ENCODE assay signal across 1 cellular context in the genomic region with DNA sequence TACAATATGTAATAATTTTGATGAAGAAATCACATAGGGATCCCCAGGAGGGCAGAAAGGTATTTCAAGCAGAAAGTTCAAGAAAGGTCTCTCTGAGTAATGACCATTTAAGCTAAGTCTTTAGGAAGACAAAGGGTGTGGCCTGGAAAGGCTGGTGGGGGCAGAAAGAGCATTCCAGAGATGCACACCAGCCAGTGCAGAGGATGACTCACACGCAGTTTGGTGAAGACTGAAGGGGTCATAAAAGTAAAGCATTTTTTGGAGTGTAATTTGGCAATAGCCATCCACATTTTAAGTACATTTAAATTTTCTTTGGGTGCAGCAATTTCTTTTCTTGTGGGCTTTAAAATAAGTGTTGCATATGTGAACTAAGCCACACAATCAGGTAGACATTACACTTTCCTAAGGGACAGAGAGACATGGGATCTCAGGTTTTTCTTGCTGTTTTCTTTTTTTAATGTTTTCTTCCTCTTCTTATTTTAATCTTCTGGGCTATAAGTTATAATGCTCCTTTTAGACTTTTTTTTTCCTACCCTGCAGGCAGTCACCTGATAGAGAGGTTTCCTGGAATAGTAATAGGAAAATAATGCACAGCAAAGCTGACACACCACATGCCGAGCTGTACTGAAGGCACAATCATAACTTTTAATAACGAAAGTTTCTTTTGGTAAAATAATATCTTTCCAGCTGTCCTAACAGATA.
TF ChIP-seq lines count a peak whose summit lies in the region.

No MANE protein-coding gene starts in this region.

TF ChIP-seq in HEK293, 187 proteins besides CTCF, POLR2A, EP300 and RAD21 (continued from another document and continues in another):
- TF ChIP-seq, protein P1, sequence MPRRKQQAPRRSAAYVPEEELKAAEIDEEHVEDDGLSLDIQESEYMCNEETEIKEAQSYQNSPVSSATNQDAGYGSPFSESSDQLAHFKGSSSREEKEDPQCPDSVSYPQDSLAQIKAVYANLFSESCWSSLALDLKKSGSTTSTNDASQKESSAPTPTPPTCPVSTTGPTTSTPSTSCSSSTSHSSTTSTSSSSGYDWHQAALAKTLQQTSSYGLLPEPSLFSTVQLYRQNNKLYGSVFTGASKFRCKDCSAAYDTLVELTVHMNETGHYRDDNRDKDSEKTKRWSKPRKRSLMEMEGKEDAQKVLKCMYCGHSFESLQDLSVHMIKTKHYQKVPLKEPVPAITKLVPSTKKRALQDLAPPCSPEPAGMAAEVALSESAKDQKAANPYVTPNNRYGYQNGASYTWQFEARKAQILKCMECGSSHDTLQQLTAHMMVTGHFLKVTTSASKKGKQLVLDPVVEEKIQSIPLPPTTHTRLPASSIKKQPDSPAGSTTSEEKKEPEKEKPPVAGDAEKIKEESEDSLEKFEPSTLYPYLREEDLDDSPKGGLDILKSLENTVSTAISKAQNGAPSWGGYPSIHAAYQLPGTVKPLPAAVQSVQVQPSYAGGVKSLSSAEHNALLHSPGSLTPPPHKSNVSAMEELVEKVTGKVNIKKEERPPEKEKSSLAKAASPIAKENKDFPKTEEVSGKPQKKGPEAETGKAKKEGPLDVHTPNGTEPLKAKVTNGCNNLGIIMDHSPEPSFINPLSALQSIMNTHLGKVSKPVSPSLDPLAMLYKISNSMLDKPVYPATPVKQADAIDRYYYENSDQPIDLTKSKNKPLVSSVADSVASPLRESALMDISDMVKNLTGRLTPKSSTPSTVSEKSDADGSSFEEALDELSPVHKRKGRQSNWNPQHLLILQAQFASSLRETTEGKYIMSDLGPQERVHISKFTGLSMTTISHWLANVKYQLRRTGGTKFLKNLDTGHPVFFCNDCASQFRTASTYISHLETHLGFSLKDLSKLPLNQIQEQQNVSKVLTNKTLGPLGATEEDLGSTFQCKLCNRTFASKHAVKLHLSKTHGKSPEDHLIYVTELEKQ (tag by site-specific recombination; IDR thresholded peaks at IDR 0.05; ENCODE audit: borderline replicate concordance) = no peak
- TF ChIP-seq, protein P2, sequence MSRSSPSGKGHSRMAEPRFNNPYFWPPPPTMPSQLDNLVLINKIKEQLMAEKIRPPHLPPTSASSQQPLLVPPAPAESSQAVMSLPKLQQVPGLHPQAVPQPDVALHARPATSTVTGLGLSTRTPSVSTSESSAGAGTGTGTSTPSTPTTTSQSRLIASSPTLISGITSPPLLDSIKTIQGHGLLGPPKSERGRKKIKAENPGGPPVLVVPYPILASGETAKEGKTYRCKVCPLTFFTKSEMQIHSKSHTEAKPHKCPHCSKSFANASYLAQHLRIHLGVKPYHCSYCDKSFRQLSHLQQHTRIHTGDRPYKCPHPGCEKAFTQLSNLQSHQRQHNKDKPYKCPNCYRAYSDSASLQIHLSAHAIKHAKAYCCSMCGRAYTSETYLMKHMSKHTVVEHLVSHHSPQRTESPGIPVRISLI (tag by site-specific recombination; IDR thresholded peaks at IDR 0.05) = 0 out of 2 replicates have a peak, but pooled peaks have one; percentile 42
- TF ChIP-seq ZBTB17 (tag by site-specific recombination; IDR thresholded peaks at IDR 0.05) = no peak
- no peak for TF ChIP-seq ZNF677 (tag by site-specific recombination; IDR thresholded peaks at IDR 0.05)
- no peak for TF ChIP-seq ZNF391 (tag by site-specific recombination; IDR thresholded peaks at IDR 0.05; ENCODE audit: borderline replicate concordance, low read depth)
- no peak for TF ChIP-seq ZNF146 (tag by site-specific recombination; IDR thresholded peaks at IDR 0.05)
- no peak for TF ChIP-seq ZNF266 (tag by site-specific recombination; IDR thresholded peaks at IDR 0.05; ENCODE audit: low read depth)
- TF ChIP-seq ZEB2 (tag by site-specific recombination; IDR thresholded peaks at IDR 0.05) = 0 out of 2 replicates have a peak, but pooled peaks have one; percentile 50
- no peak for TF ChIP-seq ZNF785 (tag by site-specific recombination; IDR thresholded peaks at IDR 0.05)
- TF ChIP-seq KLF1 (tag by site-specific recombination; IDR thresholded peaks at IDR 0.05) = 0 out of 2 replicates have a peak, but pooled peaks have one; percentile 29
- TF ChIP-seq ZNF157 (tag by site-specific recombination; IDR thresholded peaks at IDR 0.05) = no peak
- TF ChIP-seq REPIN1 (tag by site-specific recombination; IDR thresholded peaks at IDR 0.05; ENCODE audit: low read depth) = no peak
- TF ChIP-seq, protein P3, sequence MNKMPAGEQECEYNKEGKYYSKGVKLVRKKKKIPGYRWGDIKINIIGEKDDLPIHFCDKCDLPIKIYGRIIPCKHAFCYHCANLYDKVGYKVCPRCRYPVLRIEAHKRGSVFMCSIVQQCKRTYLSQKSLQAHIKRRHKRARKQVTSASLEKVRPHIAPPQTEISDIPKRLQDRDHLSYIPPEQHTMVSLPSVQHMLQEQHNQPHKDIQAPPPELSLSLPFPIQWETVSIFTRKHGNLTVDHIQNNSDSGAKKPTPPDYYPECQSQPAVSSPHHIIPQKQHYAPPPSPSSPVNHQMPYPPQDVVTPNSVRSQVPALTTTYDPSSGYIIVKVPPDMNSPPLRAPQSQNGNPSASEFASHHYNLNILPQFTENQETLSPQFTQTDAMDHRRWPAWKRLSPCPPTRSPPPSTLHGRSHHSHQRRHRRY (tag by site-specific recombination; IDR thresholded peaks at IDR 0.05) = no peak
- no peak for TF ChIP-seq ZNF37A (tag by site-specific recombination; IDR thresholded peaks at IDR 0.05)
- no peak for TF ChIP-seq ZNF660 (tag by site-specific recombination; IDR thresholded peaks at IDR 0.05)
- peak; percentile 28; the same call in 1 of the 2 replicates for TF ChIP-seq GLIS1 (tag by site-specific recombination; IDR thresholded peaks at IDR 0.05)
- TF ChIP-seq ZNF121 (tag by site-specific recombination; IDR thresholded peaks at IDR 0.05) = no peak
- no peak for TF ChIP-seq ZNF658 (tag by site-specific recombination; IDR thresholded peaks at IDR 0.05)
- TF ChIP-seq ZNF239 (tag by site-specific recombination; IDR thresholded peaks at IDR 0.05) = no peak
- no peak for TF ChIP-seq ZNF214 (tag by site-specific recombination; IDR thresholded peaks at IDR 0.05; ENCODE audit: borderline replicate concordance)
- TF ChIP-seq, protein P4, sequence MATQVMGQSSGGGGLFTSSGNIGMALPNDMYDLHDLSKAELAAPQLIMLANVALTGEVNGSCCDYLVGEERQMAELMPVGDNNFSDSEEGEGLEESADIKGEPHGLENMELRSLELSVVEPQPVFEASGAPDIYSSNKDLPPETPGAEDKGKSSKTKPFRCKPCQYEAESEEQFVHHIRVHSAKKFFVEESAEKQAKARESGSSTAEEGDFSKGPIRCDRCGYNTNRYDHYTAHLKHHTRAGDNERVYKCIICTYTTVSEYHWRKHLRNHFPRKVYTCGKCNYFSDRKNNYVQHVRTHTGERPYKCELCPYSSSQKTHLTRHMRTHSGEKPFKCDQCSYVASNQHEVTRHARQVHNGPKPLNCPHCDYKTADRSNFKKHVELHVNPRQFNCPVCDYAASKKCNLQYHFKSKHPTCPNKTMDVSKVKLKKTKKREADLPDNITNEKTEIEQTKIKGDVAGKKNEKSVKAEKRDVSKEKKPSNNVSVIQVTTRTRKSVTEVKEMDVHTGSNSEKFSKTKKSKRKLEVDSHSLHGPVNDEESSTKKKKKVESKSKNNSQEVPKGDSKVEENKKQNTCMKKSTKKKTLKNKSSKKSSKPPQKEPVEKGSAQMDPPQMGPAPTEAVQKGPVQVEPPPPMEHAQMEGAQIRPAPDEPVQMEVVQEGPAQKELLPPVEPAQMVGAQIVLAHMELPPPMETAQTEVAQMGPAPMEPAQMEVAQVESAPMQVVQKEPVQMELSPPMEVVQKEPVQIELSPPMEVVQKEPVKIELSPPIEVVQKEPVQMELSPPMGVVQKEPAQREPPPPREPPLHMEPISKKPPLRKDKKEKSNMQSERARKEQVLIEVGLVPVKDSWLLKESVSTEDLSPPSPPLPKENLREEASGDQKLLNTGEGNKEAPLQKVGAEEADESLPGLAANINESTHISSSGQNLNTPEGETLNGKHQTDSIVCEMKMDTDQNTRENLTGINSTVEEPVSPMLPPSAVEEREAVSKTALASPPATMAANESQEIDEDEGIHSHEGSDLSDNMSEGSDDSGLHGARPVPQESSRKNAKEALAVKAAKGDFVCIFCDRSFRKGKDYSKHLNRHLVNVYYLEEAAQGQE (tag by site-specific recombination; IDR thresholded peaks at IDR 0.05) = no peak
- no peak for TF ChIP-seq ZNF544 (tag by site-specific recombination; IDR thresholded peaks at IDR 0.05)
- TF ChIP-seq, protein P5, sequence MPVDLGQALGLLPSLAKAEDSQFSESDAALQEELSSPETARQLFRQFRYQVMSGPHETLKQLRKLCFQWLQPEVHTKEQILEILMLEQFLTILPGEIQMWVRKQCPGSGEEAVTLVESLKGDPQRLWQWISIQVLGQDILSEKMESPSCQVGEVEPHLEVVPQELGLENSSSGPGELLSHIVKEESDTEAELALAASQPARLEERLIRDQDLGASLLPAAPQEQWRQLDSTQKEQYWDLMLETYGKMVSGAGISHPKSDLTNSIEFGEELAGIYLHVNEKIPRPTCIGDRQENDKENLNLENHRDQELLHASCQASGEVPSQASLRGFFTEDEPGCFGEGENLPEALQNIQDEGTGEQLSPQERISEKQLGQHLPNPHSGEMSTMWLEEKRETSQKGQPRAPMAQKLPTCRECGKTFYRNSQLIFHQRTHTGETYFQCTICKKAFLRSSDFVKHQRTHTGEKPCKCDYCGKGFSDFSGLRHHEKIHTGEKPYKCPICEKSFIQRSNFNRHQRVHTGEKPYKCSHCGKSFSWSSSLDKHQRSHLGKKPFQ (tag by site-specific recombination; IDR thresholded peaks at IDR 0.05) = 0 out of 2 replicates have a peak, but pooled peaks have one; percentile 32
- no peak for TF ChIP-seq ZNF707 (tag by site-specific recombination; IDR thresholded peaks at IDR 0.05)
- TF ChIP-seq ZNF184 (tag by site-specific recombination; IDR thresholded peaks at IDR 0.05) = 0 out of 2 replicates have a peak, but pooled peaks have one; percentile 21
- TF ChIP-seq, protein P6, sequence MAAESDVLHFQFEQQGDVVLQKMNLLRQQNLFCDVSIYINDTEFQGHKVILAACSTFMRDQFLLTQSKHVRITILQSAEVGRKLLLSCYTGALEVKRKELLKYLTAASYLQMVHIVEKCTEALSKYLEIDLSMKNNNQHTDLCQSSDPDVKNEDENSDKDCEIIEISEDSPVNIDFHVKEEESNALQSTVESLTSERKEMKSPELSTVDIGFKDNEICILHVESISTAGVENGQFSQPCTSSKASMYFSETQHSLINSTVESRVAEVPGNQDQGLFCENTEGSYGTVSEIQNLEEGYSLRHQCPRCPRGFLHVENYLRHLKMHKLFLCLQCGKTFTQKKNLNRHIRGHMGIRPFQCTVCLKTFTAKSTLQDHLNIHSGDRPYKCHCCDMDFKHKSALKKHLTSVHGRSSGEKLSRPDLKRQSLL (tag by site-specific recombination; IDR thresholded peaks at IDR 0.05) = no peak
- TF ChIP-seq, protein P7, sequence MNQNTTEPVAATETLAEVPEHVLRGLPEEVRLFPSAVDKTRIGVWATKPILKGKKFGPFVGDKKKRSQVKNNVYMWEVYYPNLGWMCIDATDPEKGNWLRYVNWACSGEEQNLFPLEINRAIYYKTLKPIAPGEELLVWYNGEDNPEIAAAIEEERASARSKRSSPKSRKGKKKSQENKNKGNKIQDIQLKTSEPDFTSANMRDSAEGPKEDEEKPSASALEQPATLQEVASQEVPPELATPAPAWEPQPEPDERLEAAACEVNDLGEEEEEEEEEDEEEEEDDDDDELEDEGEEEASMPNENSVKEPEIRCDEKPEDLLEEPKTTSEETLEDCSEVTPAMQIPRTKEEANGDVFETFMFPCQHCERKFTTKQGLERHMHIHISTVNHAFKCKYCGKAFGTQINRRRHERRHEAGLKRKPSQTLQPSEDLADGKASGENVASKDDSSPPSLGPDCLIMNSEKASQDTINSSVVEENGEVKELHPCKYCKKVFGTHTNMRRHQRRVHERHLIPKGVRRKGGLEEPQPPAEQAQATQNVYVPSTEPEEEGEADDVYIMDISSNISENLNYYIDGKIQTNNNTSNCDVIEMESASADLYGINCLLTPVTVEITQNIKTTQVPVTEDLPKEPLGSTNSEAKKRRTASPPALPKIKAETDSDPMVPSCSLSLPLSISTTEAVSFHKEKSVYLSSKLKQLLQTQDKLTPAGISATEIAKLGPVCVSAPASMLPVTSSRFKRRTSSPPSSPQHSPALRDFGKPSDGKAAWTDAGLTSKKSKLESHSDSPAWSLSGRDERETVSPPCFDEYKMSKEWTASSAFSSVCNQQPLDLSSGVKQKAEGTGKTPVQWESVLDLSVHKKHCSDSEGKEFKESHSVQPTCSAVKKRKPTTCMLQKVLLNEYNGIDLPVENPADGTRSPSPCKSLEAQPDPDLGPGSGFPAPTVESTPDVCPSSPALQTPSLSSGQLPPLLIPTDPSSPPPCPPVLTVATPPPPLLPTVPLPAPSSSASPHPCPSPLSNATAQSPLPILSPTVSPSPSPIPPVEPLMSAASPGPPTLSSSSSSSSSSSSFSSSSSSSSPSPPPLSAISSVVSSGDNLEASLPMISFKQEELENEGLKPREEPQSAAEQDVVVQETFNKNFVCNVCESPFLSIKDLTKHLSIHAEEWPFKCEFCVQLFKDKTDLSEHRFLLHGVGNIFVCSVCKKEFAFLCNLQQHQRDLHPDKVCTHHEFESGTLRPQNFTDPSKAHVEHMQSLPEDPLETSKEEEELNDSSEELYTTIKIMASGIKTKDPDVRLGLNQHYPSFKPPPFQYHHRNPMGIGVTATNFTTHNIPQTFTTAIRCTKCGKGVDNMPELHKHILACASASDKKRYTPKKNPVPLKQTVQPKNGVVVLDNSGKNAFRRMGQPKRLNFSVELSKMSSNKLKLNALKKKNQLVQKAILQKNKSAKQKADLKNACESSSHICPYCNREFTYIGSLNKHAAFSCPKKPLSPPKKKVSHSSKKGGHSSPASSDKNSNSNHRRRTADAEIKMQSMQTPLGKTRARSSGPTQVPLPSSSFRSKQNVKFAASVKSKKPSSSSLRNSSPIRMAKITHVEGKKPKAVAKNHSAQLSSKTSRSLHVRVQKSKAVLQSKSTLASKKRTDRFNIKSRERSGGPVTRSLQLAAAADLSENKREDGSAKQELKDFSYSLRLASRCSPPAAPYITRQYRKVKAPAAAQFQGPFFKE (tag by site-specific recombination; IDR thresholded peaks at IDR 0.05; ENCODE audit: borderline replicate concordance) = no peak
- no peak for TF ChIP-seq ZNF670 (tag by site-specific recombination; IDR thresholded peaks at IDR 0.05; ENCODE audit: low read depth)
- no peak for TF ChIP-seq ZNF2 (tag by site-specific recombination; IDR thresholded peaks at IDR 0.05)
- TF ChIP-seq ZNF837 (tag by site-specific recombination; IDR thresholded peaks at IDR 0.05) = no peak
- no peak for TF ChIP-seq BCL11A (tag by site-specific recombination; IDR thresholded peaks at IDR 0.05; ENCODE audit: low read depth)
- no peak for TF ChIP-seq ZNF133 (tag by site-specific recombination; IDR thresholded peaks at IDR 0.05)
- no peak for TF ChIP-seq SCRT1 (tag by site-specific recombination; IDR thresholded peaks at IDR 0.05; ENCODE audit: borderline replicate concordance)
- TF ChIP-seq, protein P8, sequence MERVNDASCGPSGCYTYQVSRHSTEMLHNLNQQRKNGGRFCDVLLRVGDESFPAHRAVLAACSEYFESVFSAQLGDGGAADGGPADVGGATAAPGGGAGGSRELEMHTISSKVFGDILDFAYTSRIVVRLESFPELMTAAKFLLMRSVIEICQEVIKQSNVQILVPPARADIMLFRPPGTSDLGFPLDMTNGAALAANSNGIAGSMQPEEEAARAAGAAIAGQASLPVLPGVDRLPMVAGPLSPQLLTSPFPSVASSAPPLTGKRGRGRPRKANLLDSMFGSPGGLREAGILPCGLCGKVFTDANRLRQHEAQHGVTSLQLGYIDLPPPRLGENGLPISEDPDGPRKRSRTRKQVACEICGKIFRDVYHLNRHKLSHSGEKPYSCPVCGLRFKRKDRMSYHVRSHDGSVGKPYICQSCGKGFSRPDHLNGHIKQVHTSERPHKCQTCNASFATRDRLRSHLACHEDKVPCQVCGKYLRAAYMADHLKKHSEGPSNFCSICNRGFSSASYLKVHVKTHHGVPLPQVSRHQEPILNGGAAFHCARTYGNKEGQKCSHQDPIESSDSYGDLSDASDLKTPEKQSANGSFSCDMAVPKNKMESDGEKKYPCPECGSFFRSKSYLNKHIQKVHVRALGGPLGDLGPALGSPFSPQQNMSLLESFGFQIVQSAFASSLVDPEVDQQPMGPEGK (tag by site-specific recombination; IDR thresholded peaks at IDR 0.05) = 0 out of 2 replicates have a peak, but pooled peaks have one; percentile 13
